11 cellular contexts compared by ENCODE assay signal in genomic region chr1:100387644-100388350, GRCh38. TPM values are rescaled to one million over a fixed set of nuclear protein-coding genes. Genes with fewer than 3 reads are reported as not detected.
DNase-seq lines count a peak whose midpoint lies in the region; ATAC-seq and TF ChIP-seq lines count a peak whose summit lies in the region.
"Had no signal": no experiment of that assay in that cellular context is flagged by ENCODE, and none has a peak within 500 bp of the region (broad histone marks: within the 10 kb centered on the region; RNA-seq: fewer than 3 reads in every experiment).

No MANE protein-coding gene starts in this region.

- H3K79me2 ChIP-seq in fibroblast of lung (ENCODE audit: control insufficient read depth, insufficient read depth, low read length): no peaks in the 10 kb centered on the region

- no peaks in the 10 kb centered on the region for H3K36me3 ChIP-seq in fibroblast of lung (ENCODE audit: control insufficient read depth, insufficient read depth, low read length)

- no peak for DNase-seq in activated CD4-positive, alpha-beta T cell treated with anti-CD3 and anti-CD28 coated beads, Interleukin-2, amount 10 ng/mL, durations not matched to agents 7 days and 5 days
- no peak for DNase-seq in activated CD4-positive, alpha-beta T cell treated with anti-CD3 and anti-CD28 coated beads, Interleukin-2, amount 50 U/mL, for 4 hours
- DNase-seq in fibroblast of lung (ENCODE audit: low read depth in 2 of 2) (peak; percentile 28 to 38), caudate nucleus (lab: John Stamatoyannopoulos, UW) (no peak), GM13976 (ENCODE audit: low spot score) (no peak)
- DNase-seq: effector CD8-positive, alpha-beta T cell; GM23248; left cardiac atrium had no signal

- no peaks in the 10 kb centered on the region for H4K20me1 ChIP-seq in fibroblast of lung (ENCODE audit: control insufficient read depth, extremely low read depth, insufficient read depth, low read length)

- H3K27ac ChIP-seq in fibroblast of lung (ENCODE audit: insufficient read depth, low read length) (no peak overlapping the region), caudate nucleus (ENCODE audit: low read depth, low read length) (no peak overlapping the region)
- H3K27ac ChIP-seq: GM23248 had no signal

- H3K4me1 Mint-ChIP-seq in activated CD4-positive, alpha-beta T cell treated with anti-CD3 and anti-CD28 coated beads, Interleukin-2, amount 10 ng/mL, durations not matched to agents 7 days and 5 days: peaks cover 71% of the 10 kb centered on the region
- peaks cover 29% of the 10 kb centered on the region for H3K4me1 Mint-ChIP-seq in stimulated activated memory B cell treated with anti-CD40 and anti-IgM and Interleukin-4, amounts not matched to agents 10 μg/mL and 1 μg/mL and 100 μg/mL, for 72 hours

- no peaks in the 10 kb centered on the region for H3K9me3 ChIP-seq in fibroblast of lung (ENCODE audit: control insufficient read depth, insufficient read depth, low read depth, low read length)

- no peaks in the 10 kb centered on the region for H3K27me3 ChIP-seq in fibroblast of lung (ENCODE audit: control insufficient read depth, insufficient read depth, low read length)

- no peaks in the 10 kb centered on the region for H3K9me3 Mint-ChIP-seq in activated CD4-positive, alpha-beta T cell treated with anti-CD3 and anti-CD28 coated beads, Interleukin-2, amount 10 ng/mL, durations not matched to agents 7 days and 5 days
- no peaks in the 10 kb centered on the region for H3K9me3 Mint-ChIP-seq in stimulated activated memory B cell treated with anti-CD40 and anti-IgM and Interleukin-4, amounts not matched to agents 10 μg/mL and 1 μg/mL and 100 μg/mL, for 72 hours

- H3K4me3 ChIP-seq in fibroblast of lung (replicated peaks in 1 of 4; ENCODE audit: control extremely low read depth in 1 of 4, insufficient read depth in 1 of 4, low read depth in 3 of 4, low read length in 4 of 4): peak overlapping the region in 2 of 4 experiments; percentile 21 to 44
- H3K4me3 ChIP-seq: GM23248 had no signal

- peak; percentile 55; the same call in 2 of the 3 replicates for ATAC-seq in SK-N-SH treated with all-trans-retinoic acid at 6 μM for 48 hours
- no peak for ATAC-seq in stimulated activated memory B cell treated with anti-CD40 and anti-IgM and Interleukin-4, amounts not matched to agents 10 μg/mL and 1 μg/mL and 100 μg/mL, for 72 hours
- no peak for ATAC-seq in HG03520 (IDR thresholded peaks at IDR 0.05; ENCODE audit: unreplicated experiment)

- no peaks in the 10 kb centered on the region for H3K4me1 ChIP-seq in fibroblast of lung (ENCODE audit: control insufficient read depth, extremely low read depth, insufficient read depth, low read length)

- no peak overlapping the region for H2AFZ ChIP-seq in fibroblast of lung (ENCODE audit: low read length)
- H2AFZ ChIP-seq: GM23248 had no signal

- CTCF ChIA-PET in activated CD4-positive, alpha-beta T cell treated with anti-CD3 and anti-CD28 coated beads, Interleukin-2, amount 10 ng/mL, durations not matched to agents 7 days and 5 days (lab: Charles Lee): interaction anchor here (0.5 kb wide), 1 partner anchor 48 kb away, joined by 4 read pairs; no protein-coding TSS in a partner anchor

- no peaks in the 10 kb centered on the region for H3K27me3 Mint-ChIP-seq in activated CD4-positive, alpha-beta T cell treated with anti-CD3 and anti-CD28 coated beads, Interleukin-2, amount 10 ng/mL, durations not matched to agents 7 days and 5 days
- H3K27me3 Mint-ChIP-seq in stimulated activated memory B cell treated with anti-CD40 and anti-IgM and Interleukin-4, amounts not matched to agents 10 μg/mL and 1 μg/mL and 100 μg/mL, for 72 hours: no peaks in the 10 kb centered on the region

- H3K9ac ChIP-seq in fibroblast of lung (ENCODE audit: insufficient read depth, low read length): no peak overlapping the region
- H3K9ac ChIP-seq: GM23248 had no signal

- H3K36me3 Mint-ChIP-seq in activated CD4-positive, alpha-beta T cell treated with anti-CD3 and anti-CD28 coated beads, Interleukin-2, amount 10 ng/mL, durations not matched to agents 7 days and 5 days (ENCODE audit: low read depth): peaks cover 69% of the 10 kb centered on the region
- peaks cover 2% of the 10 kb centered on the region for H3K36me3 Mint-ChIP-seq in stimulated activated memory B cell treated with anti-CD40 and anti-IgM and Interleukin-4, amounts not matched to agents 10 μg/mL and 1 μg/mL and 100 μg/mL, for 72 hours

- peak overlapping the region; percentile 46 for H3K4me2 ChIP-seq in fibroblast of lung (ENCODE audit: extremely low read depth, insufficient read depth, low read length)

- in situ Hi-C loops in GM13976 (cut with MboI; ENCODE audit: low sequenced_read_pairs, unreplicated experiment): no loop called here

- TF ChIP-seq CTCF in fibroblast of lung (conservative IDR thresholded peaks at IDR 0.05 in 1 of 2, IDR thresholded peaks at IDR 0.05 in 1 of 2; ENCODE audit: low read depth in 1 of 2, low read length in 2 of 2) (no peak), GM13976 (IDR thresholded peaks at IDR 0.05; ENCODE audit: borderline replicate concordance, control extremely low read depth, extremely low read depth, insufficient read depth, missing control alignments) (no peak)

- H3K4me3 Mint-ChIP-seq in activated CD4-positive, alpha-beta T cell treated with anti-CD3 and anti-CD28 coated beads, Interleukin-2, amount 10 ng/mL, durations not matched to agents 7 days and 5 days: peak overlapping the region; percentile 62
- H3K4me3 Mint-ChIP-seq in stimulated activated memory B cell treated with anti-CD40 and anti-IgM and Interleukin-4, amounts not matched to agents 10 μg/mL and 1 μg/mL and 100 μg/mL, for 72 hours: no peak overlapping the region

- peak overlapping the region; percentile 86 for H3K27ac Mint-ChIP-seq in activated CD4-positive, alpha-beta T cell treated with anti-CD3 and anti-CD28 coated beads, Interleukin-2, amount 10 ng/mL, durations not matched to agents 7 days and 5 days
- peak overlapping the region; percentile 37 for H3K27ac Mint-ChIP-seq in stimulated activated memory B cell treated with anti-CD40 and anti-IgM and Interleukin-4, amounts not matched to agents 10 μg/mL and 1 μg/mL and 100 μg/mL, for 72 hours

- POLR2A ChIA-PET in activated CD4-positive, alpha-beta T cell treated with anti-CD3 and anti-CD28 coated beads, Interleukin-2, amount 10 ng/mL, durations not matched to agents 7 days and 5 days (lab: Charles Lee): interaction anchor here (0.7 to 1.6 kb wide), 2 partner anchors 30 to 71 kb away, joined by 3 read pairs; no protein-coding TSS in a partner anchor

TF ChIP-seq in SK-N-SH treated with all-trans-retinoic acid at 6 μM for 48 hours, 23 proteins besides CTCF, POLR2A, EP300 and RAD21:
- TF ChIP-seq SNAI2 (CRISPR knock-in tag; IDR thresholded peaks at IDR 0.05): no peak
- TF ChIP-seq ZNF8 (CRISPR knock-in tag; IDR thresholded peaks at IDR 0.05): no peak
- TF ChIP-seq ZC3H10 (CRISPR knock-in tag; IDR thresholded peaks at IDR 0.05): no peak

RNA-seq across cellular contexts. Expression of gene CDC14A, which starts 35.5 kb away (rescaled TPM):
- 10 to 100 TPM; 39.9 to 43.3 TPM for total RNA-seq in activated CD4-positive, alpha-beta T cell treated with anti-CD3 and anti-CD28 coated beads, Interleukin-2, amount 10 ng/mL, durations not matched to agents 7 days and 5 days
- 3.3 and 3.5 TPM in 2 replicates for total RNA-seq in fibroblast of lung
- 1.4 and 2.5 TPM in 2 replicates for polyA plus RNA-seq in fibroblast of lung
- polyA plus RNA-seq in fibroblast of lung (2012): 0.51 and 1.2 TPM in 2 replicates
- polyA minus RNA-seq in fibroblast of lung (ENCODE audit: low replicate concordance): 0.37 and 1.1 TPM in 2 replicates

Comparison
In these comparisons a context has a peak if more than half of its experiments do, and no peak if none do; other contexts are left out.
1. DNase-seq: peak in fibroblast of lung (2 of 2); none in activated CD4-positive, alpha-beta T cell treated with anti-CD3 and anti-CD28 coated beads, Interleukin-2, amount 10 ng/mL, durations not matched to agents 7 days and 5 days (single experiment), activated CD4-positive, alpha-beta T cell treated with anti-CD3 and anti-CD28 coated beads, Interleukin-2, amount 50 U/mL, for 4 hours (0 of 2), caudate nucleus (0 of 61) and GM13976 (single experiment).